1 cellular context compared by ENCODE assay signal in genomic region chr10:72753760-72754231, GRCh38.
TF ChIP-seq lines count a peak whose summit lies in the region.

No MANE protein-coding gene starts in this region.

TF ChIP-seq in WTC11, 78 proteins besides CTCF, POLR2A, EP300 and RAD21 (continued from another document):
- no peak for TF ChIP-seq USF2 (CRISPR knock-in tag; IDR thresholded peaks at IDR 0.05)
- TF ChIP-seq OVOL2 (CRISPR knock-in tag; IDR thresholded peaks at IDR 0.05; ENCODE audit: borderline replicate concordance) = no peak
- no peak for TF ChIP-seq ZNF512 (CRISPR knock-in tag; IDR thresholded peaks at IDR 0.05; ENCODE audit: borderline replicate concordance)
- TF ChIP-seq ATF3 (CRISPR knock-in tag; conservative IDR thresholded peaks at IDR 0.05) = no peak
- no peak for TF ChIP-seq SMAD3 (CRISPR knock-in tag; IDR thresholded peaks at IDR 0.05; ENCODE audit: borderline replicate concordance)
- no peak for TF ChIP-seq ZNF317 (CRISPR knock-in tag; IDR thresholded peaks at IDR 0.05; ENCODE audit: borderline replicate concordance, low read depth)
- TF ChIP-seq HMGA2 (CRISPR knock-in tag; IDR thresholded peaks at IDR 0.05) = no peak
